Comparison of ENCODE assay signal across 6 cellular contexts in genomic region chr7:152264915-152265314, GRCh38.
DNase-seq lines count a peak whose midpoint lies in the region; ATAC-seq, FAIRE-seq and TF ChIP-seq lines count a peak whose summit lies in the region.
"Not testable (repeated sequence)": the region's sequence is repeated elsewhere in the genome, so short reads cannot be mapped to it uniquely, and the experiment has no call there.

No MANE protein-coding gene starts in this region.

- H3K4me3 Mint-ChIP-seq in activated naive CD8-positive, alpha-beta T cell treated with anti-CD3 and anti-CD28 coated beads, Interleukin-2, amount 50 U/mL, for 24 hours = not testable (repeated sequence)

- not testable (repeated sequence) for H3K9me3 Mint-ChIP-seq in activated naive CD8-positive, alpha-beta T cell treated with anti-CD3 and anti-CD28 coated beads, Interleukin-2, amount 50 U/mL, for 24 hours

- not testable (repeated sequence) for H3K27ac Mint-ChIP-seq in activated naive CD8-positive, alpha-beta T cell treated with anti-CD3 and anti-CD28 coated beads, Interleukin-2, amount 50 U/mL, for 24 hours

- FAIRE-seq in GM12891 (lab: Jason Lieb, UNC) = peak; percentile 48

- not testable (repeated sequence) for H3K27ac ChIP-seq in left lung; aorta (ENCODE audit: low read depth in 1 of 2, low read length in 2 of 2)

- DNase-seq in GM12891 (ENCODE audit: insufficient read length, low spot score); activated naive CD8-positive, alpha-beta T cell treated with anti-CD3 and anti-CD28 coated beads, Interleukin-2, amount 50 U/mL, for 24 hours; left lung; mucosa of descending colon; aorta: not testable (repeated sequence)

- peaks cover 0 to 17% of the 10 kb centered on the region in 2 donors for H3K36me3 ChIP-seq in left lung
- H3K36me3 ChIP-seq in mucosa of descending colon (ENCODE audit: low read depth); aorta (ENCODE audit: control insufficient read depth in 1 of 2, insufficient read depth in 2 of 2, low read length in 1 of 2): not testable (repeated sequence)

- TF ChIP-seq POLR2A in GM12891 (IDR thresholded peaks at IDR 0.05; ENCODE audit: low read depth, low read length) = not testable (repeated sequence)

- peak; percentile 24 for ATAC-seq in activated naive CD8-positive, alpha-beta T cell treated with anti-CD3 and anti-CD28 coated beads, Interleukin-2, amount 50 U/mL, for 24 hours
- ATAC-seq in esophagus mucosa (peak; percentile 56), left lung (peak; percentile 26), mucosa of descending colon (peak; percentile 20), aorta (ENCODE audit: low FRiP score) (peak; percentile 45)

- WGBS in aorta, 2 donors = 65 to 67% methylated on average over 5 of the region's 5 CpGs

- not testable (repeated sequence) for TF ChIP-seq CTCF in left lung (IDR thresholded peaks at IDR 0.05); mucosa of descending colon (IDR thresholded peaks at IDR 0.05)

- not testable (repeated sequence) for H3K27me3 ChIP-seq in left lung; aorta (ENCODE audit: control insufficient read depth in 1 of 2, insufficient read depth in 2 of 2, low read length in 1 of 2)

- not testable (repeated sequence) for H3K4me1 Mint-ChIP-seq in activated naive CD8-positive, alpha-beta T cell treated with anti-CD3 and anti-CD28 coated beads, Interleukin-2, amount 50 U/mL, for 24 hours

- not testable (repeated sequence) for H3K4me1 ChIP-seq in left lung; mucosa of descending colon (ENCODE audit: low read depth); aorta (ENCODE audit: control insufficient read depth in 1 of 2, insufficient read depth in 2 of 2, low read length in 2 of 2)

- H3K27me3 Mint-ChIP-seq in activated naive CD8-positive, alpha-beta T cell treated with anti-CD3 and anti-CD28 coated beads, Interleukin-2, amount 50 U/mL, for 24 hours = not testable (repeated sequence)

- not testable (repeated sequence) for H3K9me3 ChIP-seq in left lung; mucosa of descending colon; aorta (ENCODE audit: control insufficient read depth, low read length)

- peaks cover 34% of the 10 kb centered on the region for H3K36me3 Mint-ChIP-seq in activated naive CD8-positive, alpha-beta T cell treated with anti-CD3 and anti-CD28 coated beads, Interleukin-2, amount 50 U/mL, for 24 hours (ENCODE audit: low read depth)

- intact Hi-C loops in left lung (cut with DNase I); mucosa of descending colon (cut with DNase I, micrococcal nuclease); aorta (cut with DNase I): not testable (repeated sequence)

- not testable (repeated sequence) for H3K4me3 ChIP-seq in left lung; mucosa of descending colon; aorta (ENCODE audit: low read length in 2 of 2)
